Comparison of ENCODE assay signal across 22 cellular contexts in genomic region chr5:56064984-56065383, GRCh38.
A peak's percentile ranks its signal among the peaks of the same experiment; 100 is the strongest.
DNase-seq lines count a peak whose midpoint lies in the region; ATAC-seq and TF ChIP-seq lines count a peak whose summit lies in the region.
"Had no signal": no experiment of that assay in that cellular context is flagged by ENCODE, and none has a peak within 500 bp of the region (broad histone marks: within the 10 kb centered on the region; RNA-seq: fewer than 3 reads in every experiment).

No MANE protein-coding gene starts in this region.

- no peaks in the 10 kb centered on the region for H3K27me3 ChIP-seq in hepatocyte
- H3K27me3 ChIP-seq: ascending aorta, SJSA1 had no signal

- peaks cover 76% of the 10 kb centered on the region for H3K4me1 Mint-ChIP-seq in activated T-cell treated with anti-CD3 and anti-CD28 coated beads, Interleukin-2, amount 50 U/mL, for 72 hours (ENCODE audit: low read depth)
- H3K4me1 Mint-ChIP-seq in stimulated activated effector memory CD8-positive, alpha-beta T cell treated with anti-CD3 and anti-CD28 coated beads, Interleukin-12 subunit alpha, Interleukin-12 subunit beta, amount 100 ng/mL, for 72 hours = peaks cover 7% of the 10 kb centered on the region
- H3K4me1 Mint-ChIP-seq: WTC11 had no signal

- no peaks in the 10 kb centered on the region for H3K9me3 ChIP-seq in hepatocyte (ENCODE audit: low read depth)
- H3K9me3 ChIP-seq: ascending aorta, SJSA1 had no signal

- H3K4me3 ChIP-seq in LNCaP clone FGC (ENCODE audit: low read depth, low read length) = no peak overlapping the region
- H3K4me3 ChIP-seq in hepatocyte = no peak overlapping the region
- H3K4me3 ChIP-seq: ascending aorta, SJSA1 had no signal

- peak overlapping the region; percentile 10 to 18 for H3K4me3 Mint-ChIP-seq in activated T-cell treated with anti-CD3 and anti-CD28 coated beads, Interleukin-2, amount 50 U/mL, for 72 hours
- no peak overlapping the region for H3K4me3 Mint-ChIP-seq in stimulated activated effector memory CD8-positive, alpha-beta T cell treated with anti-CD3 and anti-CD28 coated beads, Interleukin-12 subunit alpha, Interleukin-12 subunit beta, amount 100 ng/mL, for 72 hours
- H3K4me3 Mint-ChIP-seq: WTC11 had no signal

- H3K4me1 ChIP-seq in hepatocyte (ENCODE audit: insufficient read depth) = peaks cover 11% of the 10 kb centered on the region

- peaks cover 7% of the 10 kb centered on the region for H3K27me3 Mint-ChIP-seq in activated T-cell treated with anti-CD3 and anti-CD28 coated beads, Interleukin-2, amount 50 U/mL, for 72 hours (ENCODE audit: low read depth)
- H3K27me3 Mint-ChIP-seq: naive thymus-derived CD8-positive, alpha-beta T cell had no signal

- H3K4me2 ChIP-seq in hepatocyte = no peak overlapping the region

- no peaks in the 10 kb centered on the region for H3K36me3 Mint-ChIP-seq in activated T-cell treated with anti-CD3 and anti-CD28 coated beads, Interleukin-2, amount 50 U/mL, for 72 hours (ENCODE audit: insufficient read depth in 2 of 2)
- H3K36me3 Mint-ChIP-seq in stimulated activated effector memory CD8-positive, alpha-beta T cell treated with anti-CD3 and anti-CD28 coated beads, Interleukin-12 subunit alpha, Interleukin-12 subunit beta, amount 100 ng/mL, for 72 hours = no peaks in the 10 kb centered on the region
- H3K36me3 Mint-ChIP-seq: naive thymus-derived CD8-positive, alpha-beta T cell; WTC11 had no signal

- H3K27ac ChIP-seq in hepatocyte = no peak overlapping the region
- H3K27ac ChIP-seq: ascending aorta, SJSA1 had no signal

- H3K36me3 ChIP-seq in hepatocyte (replicated peaks; ENCODE audit: insufficient read depth, low read depth) = no peaks in the 10 kb centered on the region
- H3K36me3 ChIP-seq: ascending aorta, SJSA1 had no signal

- H3K27ac Mint-ChIP-seq in activated T-cell treated with anti-CD3 and anti-CD28 coated beads, Interleukin-2, amount 50 U/mL, for 72 hours = no peak overlapping the region
- no peak overlapping the region for H3K27ac Mint-ChIP-seq in stimulated activated effector memory CD8-positive, alpha-beta T cell treated with anti-CD3 and anti-CD28 coated beads, Interleukin-12 subunit alpha, Interleukin-12 subunit beta, amount 100 ng/mL, for 72 hours
- H3K27ac Mint-ChIP-seq: WTC11 had no signal

- no peak for DNase-seq in activated T-cell treated with anti-CD3 and anti-CD28 coated beads, Interleukin-2, amount 50 U/mL, for 72 hours
- DNase-seq in activated T-cell treated with anti-CD3 and anti-CD28 coated beads, Interleukin-2, amount 50 U/mL, for 1 hour = no peak
- DNase-seq in LNCaP clone FGC (ENCODE audit: low read depth) (peak; percentile 35), HK-2 (ENCODE audit: unreplicated experiment) (no peak), hepatocyte (ENCODE audit: low spot score) (no peak), NK-92 (lab: John Stamatoyannopoulos, UW; ENCODE audit: unreplicated experiment) (no peak)
- no peak for DNase-seq in stimulated activated effector memory CD8-positive, alpha-beta T cell treated with anti-CD3 and anti-CD28 coated beads, Interleukin-12 subunit alpha, Interleukin-12 subunit beta, amount 100 ng/mL, for 72 hours (ENCODE audit: low spot score in 2 of 2)
- DNase-seq: activated gamma-delta T cell treated with Interleukin-2 at 50 U/mL for 16 hours; C1 segment of cervical spinal cord; cerebellar nuclear complex; hippocampal formation; Karpas-422; mammary epithelial cell; naive thymus-derived CD8-positive, alpha-beta T cell; NCI-H1436; NCI-H2171 treated with DMSO at 0.1 percent for 48 hours; NCI-H774; stimulated activated CD4-positive, alpha-beta T cell treated with anti-CD3 and anti-CD28 coated beads, Interleukin-1b, Interleukin-23, amount 100 ng/mL, for 48 hours had no signal

- no peak for TF ChIP-seq CTCF in LNCaP clone FGC (IDR thresholded peaks at IDR 0.05; ENCODE audit: control insufficient read depth, extremely low read depth, insufficient read depth)
- TF ChIP-seq CTCF in hepatocyte (IDR thresholded peaks at IDR 0.05; ENCODE audit: poor library complexity) = no peak

- H3K9me3 Mint-ChIP-seq in activated T-cell treated with anti-CD3 and anti-CD28 coated beads, Interleukin-2, amount 50 U/mL, for 72 hours = no peaks in the 10 kb centered on the region
- no peaks in the 10 kb centered on the region for H3K9me3 Mint-ChIP-seq in stimulated activated effector memory CD8-positive, alpha-beta T cell treated with anti-CD3 and anti-CD28 coated beads, Interleukin-12 subunit alpha, Interleukin-12 subunit beta, amount 100 ng/mL, for 72 hours
- H3K9me3 Mint-ChIP-seq: naive thymus-derived CD8-positive, alpha-beta T cell had no signal

- H4K20me1 ChIP-seq in hepatocyte (ENCODE audit: insufficient read depth, poor library complexity, severe bottlenecking) = no peaks in the 10 kb centered on the region

- H2AFZ ChIP-seq in hepatocyte = no peak overlapping the region

- H3K79me2 ChIP-seq in hepatocyte = no peaks in the 10 kb centered on the region

- ATAC-seq in activated T-cell treated with anti-CD3 and anti-CD28 coated beads, Interleukin-2, amount 50 U/mL, for 72 hours (replicated peaks in 1 of 2) = peak; percentile 35 to 46
- peak; percentile 52 for ATAC-seq in GM21619 (IDR thresholded peaks at IDR 0.05; ENCODE audit: unreplicated experiment)
- ATAC-seq in stimulated activated effector memory CD8-positive, alpha-beta T cell treated with anti-CD3 and anti-CD28 coated beads, Interleukin-12 subunit alpha, Interleukin-12 subunit beta, amount 100 ng/mL, for 72 hours = peak; percentile 50
- ATAC-seq: naive thymus-derived CD8-positive, alpha-beta T cell; WTC11 had no signal

- 73% methylated on average over 2 of the region's 2 CpGs for WGBS in hepatocyte (ENCODE audit: low lambda C conversion rate, missing lambda C conversion rate)

- H3K9me2 ChIP-seq in hepatocyte (replicated peaks; ENCODE audit: insufficient read depth) = no peaks in the 10 kb centered on the region
